1 cellular context compared by ENCODE assay signal in the genomic region with DNA sequence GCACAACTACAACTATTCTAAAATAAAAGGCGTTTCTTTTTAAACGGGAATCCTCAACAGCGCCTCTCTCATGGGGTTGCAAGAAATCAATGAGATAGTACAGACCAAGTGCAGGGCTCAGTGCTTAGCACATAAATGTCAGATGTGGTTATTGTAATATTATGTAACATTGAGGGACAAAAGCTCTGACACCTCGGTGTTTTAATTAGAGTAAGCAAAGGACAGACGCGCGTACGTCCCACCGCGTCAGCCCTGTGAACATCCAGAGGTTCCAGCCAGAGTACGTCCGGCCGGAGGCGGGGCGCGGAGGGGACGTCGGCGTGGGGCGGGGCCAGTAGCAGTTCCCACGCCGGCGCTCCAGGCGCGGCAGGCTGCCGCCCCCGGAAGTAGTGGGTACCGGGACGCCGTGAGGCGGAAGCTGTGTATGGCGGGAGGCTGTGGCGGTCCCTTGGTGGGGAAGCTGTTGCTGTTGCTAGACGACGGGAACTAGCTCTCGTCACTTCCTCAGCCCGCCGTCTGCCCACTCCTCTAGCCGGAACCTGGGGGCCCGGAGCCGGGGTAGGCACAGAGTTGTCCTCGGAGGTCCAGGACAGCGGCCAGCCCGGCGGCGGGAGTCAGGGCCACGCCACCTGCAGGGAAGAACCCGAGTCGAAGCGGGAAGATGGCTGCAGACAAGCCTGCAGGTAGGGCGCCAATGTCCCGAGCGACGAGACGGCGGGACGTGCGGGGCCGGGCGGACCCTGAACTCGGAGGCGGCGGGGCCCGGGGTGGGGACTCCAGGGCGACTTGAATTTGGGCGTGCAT.
TF ChIP-seq lines count a peak whose summit lies in the region.

A gene with protein sequence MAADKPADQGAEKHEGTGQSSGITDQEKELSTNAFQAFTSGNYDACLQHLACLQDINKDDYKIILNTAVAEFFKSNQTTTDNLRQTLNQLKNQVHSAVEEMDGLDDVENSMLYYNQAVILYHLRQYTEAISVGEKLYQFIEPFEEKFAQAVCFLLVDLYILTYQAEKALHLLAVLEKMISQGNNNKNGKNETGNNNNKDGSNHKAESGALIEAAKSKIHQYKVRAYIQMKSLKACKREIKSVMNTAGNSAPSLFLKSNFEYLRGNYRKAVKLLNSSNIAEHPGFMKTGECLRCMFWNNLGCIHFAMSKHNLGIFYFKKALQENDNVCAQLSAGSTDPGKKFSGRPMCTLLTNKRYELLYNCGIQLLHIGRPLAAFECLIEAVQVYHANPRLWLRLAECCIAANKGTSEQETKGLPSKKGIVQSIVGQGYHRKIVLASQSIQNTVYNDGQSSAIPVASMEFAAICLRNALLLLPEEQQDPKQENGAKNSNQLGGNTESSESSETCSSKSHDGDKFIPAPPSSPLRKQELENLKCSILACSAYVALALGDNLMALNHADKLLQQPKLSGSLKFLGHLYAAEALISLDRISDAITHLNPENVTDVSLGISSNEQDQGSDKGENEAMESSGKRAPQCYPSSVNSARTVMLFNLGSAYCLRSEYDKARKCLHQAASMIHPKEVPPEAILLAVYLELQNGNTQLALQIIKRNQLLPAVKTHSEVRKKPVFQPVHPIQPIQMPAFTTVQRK (plus strand): TSS at position 389 of the 804 bp plus-strand sequence. CDS start 273 bp downstream, at position 662.

TF ChIP-seq in GM12878, 131 proteins besides CTCF, POLR2A, EP300 and RAD21 (continued from another document and continues in another):
- TF ChIP-seq ZBTB4 (CRISPR knock-in tag; IDR thresholded peaks at IDR 0.05) (no peak), POLR2AphosphoS5 (IDR thresholded peaks at IDR 0.05; ENCODE audit: low read length) (peak; percentile 71), KAT2A (conservative IDR thresholded peaks at IDR 0.05; ENCODE audit: control insufficient read depth, low read depth, low read length) (no peak), PAX8 (IDR thresholded peaks at IDR 0.05) (no peak), ZNF274 (IDR thresholded peaks at IDR 0.05; ENCODE audit: insufficient read depth, insufficient read length) (no peak), NFXL1 (IDR thresholded peaks at IDR 0.05; ENCODE audit: borderline replicate concordance) (no peak), DPF2 (IDR thresholded peaks at IDR 0.05) (peak; percentile 63; the same call in 1 of the 2 replicates), ATF3 (IDR thresholded peaks at IDR 0.05; ENCODE audit: borderline replicate concordance, extremely low read depth, low read depth, low read length) (no peak), SREBF1 (IDR thresholded peaks at IDR 0.05; ENCODE audit: low read length) (peak; percentile 97), MEF2B (IDR thresholded peaks at IDR 0.05; ENCODE audit: partially characterized antibody, poor library complexity, severe bottlenecking) (peak; percentile 43), NBN (IDR thresholded peaks at IDR 0.05) (peak; percentile 66; the same call in 1 of the 2 replicates), CEBPZ (IDR thresholded peaks at IDR 0.05; ENCODE audit: low read depth, low read length) (no peak), RBBP5 (conservative IDR thresholded peaks at IDR 0.05) (no peak), CREB1 (IDR thresholded peaks at IDR 0.05; ENCODE audit: low read depth) (peak; percentile 61), IKZF2 (IDR thresholded peaks at IDR 0.05) (no peak), HCFC1 (IDR thresholded peaks at IDR 0.05; ENCODE audit: low read length) (peak; percentile 47), ZNF622 (IDR thresholded peaks at IDR 0.05) (no peak), CBX5 (IDR thresholded peaks at IDR 0.05; ENCODE audit: low read depth) (0 out of 2 replicates have a peak, but pooled peaks have one; percentile 35), YBX1 (IDR thresholded peaks at IDR 0.05) (no peak), NR2C2 (IDR thresholded peaks at IDR 0.05; ENCODE audit: borderline replicate concordance, control insufficient read depth, insufficient read length, low read depth) (no peak), SIN3A (IDR thresholded peaks at IDR 0.05; ENCODE audit: low read depth, low read length) (peak; percentile 95), MTA3 (IDR thresholded peaks at IDR 0.05; ENCODE audit: borderline replicate concordance, low read length) (no peak), ETV6 (conservative IDR thresholded peaks at IDR 0.05 in 1 of 2, IDR thresholded peaks at IDR 0.05 in 1 of 2; ENCODE audit: borderline replicate concordance in 1 of 2, low read depth in 1 of 2) (peak in 1 of 2 experiments; percentile 78; a peak in 1 of 4 replicates), FOXM1 (IDR thresholded peaks at IDR 0.05; ENCODE audit: low read depth, low read length) (no peak), PAX5 (IDR thresholded peaks at IDR 0.05; ENCODE audit: borderline replicate concordance, low read depth, low read length) (no peak), SMAD5 (IDR thresholded peaks at IDR 0.05; ENCODE audit: low read depth) (no peak), WRNIP1 (IDR thresholded peaks at IDR 0.05; ENCODE audit: borderline replicate concordance, low read depth, low read length) (no peak), IRF3 (IDR thresholded peaks at IDR 0.05) (no peak), ZSCAN29 (IDR thresholded peaks at IDR 0.05) (no peak), MYC (IDR thresholded peaks at IDR 0.05; ENCODE audit: insufficient read depth, insufficient read length, insufficient replicate concordance, low read length, severe bottlenecking) (no peak), RCOR1 (conservative IDR thresholded peaks at IDR 0.05; ENCODE audit: low read depth, low read length) (0 out of 2 replicates have a peak, but pooled peaks have one; percentile 59), IRF4 (IDR thresholded peaks at IDR 0.05; ENCODE audit: low read depth, low read length) (no peak), CBX3 (IDR thresholded peaks at IDR 0.05; ENCODE audit: borderline replicate concordance, low read depth) (no peak)
- TF ChIP-seq, protein P1, sequence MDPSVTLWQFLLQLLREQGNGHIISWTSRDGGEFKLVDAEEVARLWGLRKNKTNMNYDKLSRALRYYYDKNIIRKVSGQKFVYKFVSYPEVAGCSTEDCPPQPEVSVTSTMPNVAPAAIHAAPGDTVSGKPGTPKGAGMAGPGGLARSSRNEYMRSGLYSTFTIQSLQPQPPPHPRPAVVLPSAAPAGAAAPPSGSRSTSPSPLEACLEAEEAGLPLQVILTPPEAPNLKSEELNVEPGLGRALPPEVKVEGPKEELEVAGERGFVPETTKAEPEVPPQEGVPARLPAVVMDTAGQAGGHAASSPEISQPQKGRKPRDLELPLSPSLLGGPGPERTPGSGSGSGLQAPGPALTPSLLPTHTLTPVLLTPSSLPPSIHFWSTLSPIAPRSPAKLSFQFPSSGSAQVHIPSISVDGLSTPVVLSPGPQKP (IDR thresholded peaks at IDR 0.05; ENCODE audit: low read depth, low read length), result peak; percentile 72
- TF ChIP-seq, protein P2, sequence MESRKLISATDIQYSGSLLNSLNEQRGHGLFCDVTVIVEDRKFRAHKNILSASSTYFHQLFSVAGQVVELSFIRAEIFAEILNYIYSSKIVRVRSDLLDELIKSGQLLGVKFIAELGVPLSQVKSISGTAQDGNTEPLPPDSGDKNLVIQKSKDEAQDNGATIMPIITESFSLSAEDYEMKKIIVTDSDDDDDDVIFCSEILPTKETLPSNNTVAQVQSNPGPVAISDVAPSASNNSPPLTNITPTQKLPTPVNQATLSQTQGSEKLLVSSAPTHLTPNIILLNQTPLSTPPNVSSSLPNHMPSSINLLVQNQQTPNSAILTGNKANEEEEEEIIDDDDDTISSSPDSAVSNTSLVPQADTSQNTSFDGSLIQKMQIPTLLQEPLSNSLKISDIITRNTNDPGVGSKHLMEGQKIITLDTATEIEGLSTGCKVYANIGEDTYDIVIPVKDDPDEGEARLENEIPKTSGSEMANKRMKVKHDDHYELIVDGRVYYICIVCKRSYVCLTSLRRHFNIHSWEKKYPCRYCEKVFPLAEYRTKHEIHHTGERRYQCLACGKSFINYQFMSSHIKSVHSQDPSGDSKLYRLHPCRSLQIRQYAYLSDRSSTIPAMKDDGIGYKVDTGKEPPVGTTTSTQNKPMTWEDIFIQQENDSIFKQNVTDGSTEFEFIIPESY (IDR thresholded peaks at IDR 0.05), result no peak
- TF ChIP-seq, protein P3, sequence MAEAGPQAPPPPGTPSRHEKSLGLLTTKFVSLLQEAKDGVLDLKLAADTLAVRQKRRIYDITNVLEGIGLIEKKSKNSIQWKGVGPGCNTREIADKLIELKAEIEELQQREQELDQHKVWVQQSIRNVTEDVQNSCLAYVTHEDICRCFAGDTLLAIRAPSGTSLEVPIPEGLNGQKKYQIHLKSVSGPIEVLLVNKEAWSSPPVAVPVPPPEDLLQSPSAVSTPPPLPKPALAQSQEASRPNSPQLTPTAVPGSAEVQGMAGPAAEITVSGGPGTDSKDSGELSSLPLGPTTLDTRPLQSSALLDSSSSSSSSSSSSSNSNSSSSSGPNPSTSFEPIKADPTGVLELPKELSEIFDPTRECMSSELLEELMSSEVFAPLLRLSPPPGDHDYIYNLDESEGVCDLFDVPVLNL (IDR thresholded peaks at IDR 0.05; ENCODE audit: low read depth, low read length), result 0 out of 2 replicates have a peak, but pooled peaks have one; percentile 43
- TF ChIP-seq, protein P4, sequence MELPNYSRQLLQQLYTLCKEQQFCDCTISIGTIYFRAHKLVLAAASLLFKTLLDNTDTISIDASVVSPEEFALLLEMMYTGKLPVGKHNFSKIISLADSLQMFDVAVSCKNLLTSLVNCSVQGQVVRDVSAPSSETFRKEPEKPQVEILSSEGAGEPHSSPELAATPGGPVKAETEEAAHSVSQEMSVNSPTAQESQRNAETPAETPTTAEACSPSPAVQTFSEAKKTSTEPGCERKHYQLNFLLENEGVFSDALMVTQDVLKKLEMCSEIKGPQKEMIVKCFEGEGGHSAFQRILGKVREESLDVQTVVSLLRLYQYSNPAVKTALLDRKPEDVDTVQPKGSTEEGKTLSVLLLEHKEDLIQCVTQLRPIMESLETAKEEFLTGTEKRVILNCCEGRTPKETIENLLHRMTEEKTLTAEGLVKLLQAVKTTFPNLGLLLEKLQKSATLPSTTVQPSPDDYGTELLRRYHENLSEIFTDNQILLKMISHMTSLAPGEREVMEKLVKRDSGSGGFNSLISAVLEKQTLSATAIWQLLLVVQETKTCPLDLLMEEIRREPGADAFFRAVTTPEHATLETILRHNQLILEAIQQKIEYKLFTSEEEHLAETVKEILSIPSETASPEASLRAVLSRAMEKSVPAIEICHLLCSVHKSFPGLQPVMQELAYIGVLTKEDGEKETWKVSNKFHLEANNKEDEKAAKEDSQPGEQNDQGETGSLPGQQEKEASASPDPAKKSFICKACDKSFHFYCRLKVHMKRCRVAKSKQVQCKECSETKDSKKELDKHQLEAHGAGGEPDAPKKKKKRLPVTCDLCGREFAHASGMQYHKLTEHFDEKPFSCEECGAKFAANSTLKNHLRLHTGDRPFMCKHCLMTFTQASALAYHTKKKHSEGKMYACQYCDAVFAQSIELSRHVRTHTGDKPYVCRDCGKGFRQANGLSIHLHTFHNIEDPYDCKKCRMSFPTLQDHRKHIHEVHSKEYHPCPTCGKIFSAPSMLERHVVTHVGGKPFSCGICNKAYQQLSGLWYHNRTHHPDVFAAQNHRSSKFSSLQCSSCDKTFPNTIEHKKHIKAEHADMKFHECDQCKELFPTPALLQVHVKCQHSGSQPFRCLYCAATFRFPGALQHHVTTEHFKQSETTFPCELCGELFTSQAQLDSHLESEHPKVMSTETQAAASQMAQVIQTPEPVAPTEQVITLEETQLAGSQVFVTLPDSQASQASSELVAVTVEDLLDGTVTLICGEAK (IDR thresholded peaks at IDR 0.05; ENCODE audit: borderline replicate concordance), result peak; percentile 91
